Comparison of ENCODE assay signal across 8 cellular contexts in the genomic region with DNA sequence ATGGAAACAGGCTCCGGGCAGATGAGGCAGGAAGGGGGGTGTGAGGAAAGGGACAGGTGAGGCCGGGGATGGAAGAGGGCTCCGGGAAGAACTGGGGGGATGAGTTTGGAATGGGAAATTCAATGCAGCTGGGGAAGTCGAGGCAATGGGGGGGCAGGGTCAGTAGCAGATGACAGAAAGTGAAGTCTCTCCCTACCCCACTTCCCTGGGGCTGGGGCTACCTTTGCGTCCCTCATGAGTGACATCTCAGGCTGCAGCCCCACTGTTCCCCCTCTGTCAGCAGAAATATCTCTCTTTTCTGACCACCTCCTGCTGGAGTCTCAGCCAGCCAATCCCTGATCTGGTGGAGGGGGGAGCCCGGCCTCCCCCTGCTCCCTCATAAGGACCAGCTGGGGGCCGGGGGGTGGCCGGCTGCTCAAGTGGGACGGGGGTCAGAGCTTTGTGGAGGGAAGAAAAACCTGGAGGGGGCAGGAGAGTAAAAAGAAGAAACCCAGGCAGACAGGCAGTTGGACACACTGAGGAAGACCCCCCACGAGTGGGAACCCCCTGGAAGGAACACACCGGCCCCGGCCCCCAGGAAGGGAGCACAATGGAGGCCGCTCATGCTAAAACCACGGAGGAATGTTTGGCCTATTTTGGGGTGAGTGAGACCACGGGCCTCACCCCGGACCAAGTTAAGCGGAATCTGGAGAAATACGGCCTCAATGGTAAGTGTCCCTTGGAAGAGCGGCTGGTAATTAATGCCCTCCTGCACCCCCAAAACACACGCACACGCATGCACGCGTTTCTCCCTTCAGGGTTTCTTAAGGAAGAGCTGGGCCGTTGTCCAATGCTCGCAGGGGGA. TPM values are rescaled to one million over a fixed set of nuclear protein-coding genes. Genes with fewer than 3 reads are reported as not detected.
A peak's percentile ranks its signal among the peaks of the same experiment; 100 is the strongest.
DNase-seq lines count a peak whose midpoint lies in the region; ATAC-seq, FAIRE-seq and TF ChIP-seq lines count a peak whose summit lies in the region.

ATP2A1 (plus strand) TSS at position 406 of the 844 bp plus-strand sequence; CDS start at position 590, 184 bp downstream.

- DNase-seq in activated CD4-positive, alpha-beta T cell treated with anti-CD3 and anti-CD28 coated beads, Interleukin-2, amount 10 ng/mL, durations not matched to agents 7 days and 5 days: no peak
- no peak for DNase-seq in activated CD4-positive, alpha-beta T cell treated with anti-CD3 and anti-CD28 coated beads for 48 hours
- DNase-seq in adipocyte (ENCODE audit: low read depth): no peak
- no peak for DNase-seq in HepG2 (ENCODE audit: low spot score)
- no peak for DNase-seq in thoracic aorta (ENCODE audit: low spot score)
- no peak for DNase-seq in GM20000 (ENCODE audit: low spot score)
- no peak for DNase-seq in stimulated activated CD4-positive, alpha-beta T cell treated with anti-CD3 and anti-CD28 coated beads, Interleukin-4, amount 100 ng/mL, for 24 hours

- TSS peak; percentile 39 for BruUV-seq in HepG2 (replicated peaks; lab: Mats Ljungman, UMichigan)

- in situ Hi-C loops in HepG2 (cut with HindIII; ENCODE audit: extremely low pct_ligation_motif_present, low pct_unique_long_range_greater_than_20kb): no loop called here

- ATAC-seq in HepG2 (no peak), thoracic aorta (ENCODE audit: insufficient number of reproducible peaks, low FRiP score, low read depth) (no peak), HG02840 (IDR thresholded peaks at IDR 0.05; ENCODE audit: low FRiP score, unreplicated experiment) (no peak)

- H3K27ac ChIP-seq in HepG2 (ENCODE audit: extremely low read length, insufficient read depth, low read length) (no peak within 1 kb of the TSS), thoracic aorta (no peak within 1 kb of the TSS)

- FAIRE-seq in HepG2 (lab: Jason Lieb, UNC): no peak

- no peak within 1 kb of the TSS for H3K27ac Mint-ChIP-seq in activated CD4-positive, alpha-beta T cell treated with anti-CD3 and anti-CD28 coated beads, Interleukin-2, amount 10 ng/mL, durations not matched to agents 7 days and 5 days

- H3K36me3 ChIP-seq in adipocyte (ENCODE audit: control insufficient read depth, insufficient read depth, low read length, severe bottlenecking) (peaks cover 4% of the 10 kb centered on the region), HepG2 (replicated peaks in 1 of 2; ENCODE audit: control insufficient read depth in 1 of 2, insufficient read depth in 2 of 2, low read length in 2 of 2) (peaks cover 9 to 18% of the 10 kb centered on the region in 2 experiments; a peak in 4 of 5 replicates), thoracic aorta (peaks cover 5% of the 10 kb centered on the region)

- H3K27me3 Mint-ChIP-seq in activated CD4-positive, alpha-beta T cell treated with anti-CD3 and anti-CD28 coated beads, Interleukin-2, amount 10 ng/mL, durations not matched to agents 7 days and 5 days: peaks cover 1% of the 10 kb centered on the region

- TF ChIP-seq EP300 in HepG2 (IDR thresholded peaks at IDR 0.05; ENCODE audit: low read depth in 2 of 2, low read length in 2 of 2): no peak
- no peak for TF ChIP-seq EP300 in HepG2 (CRISPR knock-in tag; IDR thresholded peaks at IDR 0.05; ENCODE audit: borderline replicate concordance)

- peak within 1 kb of the TSS; percentile 88 for H3K4me3 ChIP-seq in adipocyte (ENCODE audit: low read length)
- H3K4me3 ChIP-seq in HepG2 (replicated peaks in 1 of 3; ENCODE audit: insufficient read depth in 1 of 3, low read depth in 2 of 3, low read length in 3 of 3): no peak within 1 kb of the TSS
- H3K4me3 ChIP-seq in thoracic aorta: peak within 1 kb of the TSS; percentile 94

- H3K9me3 ChIP-seq in adipocyte (ENCODE audit: control insufficient read depth, low read length): no peaks in the 10 kb centered on the region
- H3K9me3 ChIP-seq in HepG2 (ENCODE audit: low read length): no peaks in the 10 kb centered on the region
- H3K9me3 ChIP-seq in thoracic aorta: no peaks in the 10 kb centered on the region

- peaks cover 7% of the 10 kb centered on the region for H3K27me3 ChIP-seq in adipocyte (replicated peaks; ENCODE audit: control insufficient read depth, insufficient read depth, low read length)
- no peaks in the 10 kb centered on the region for H3K27me3 ChIP-seq in HepG2 (ENCODE audit: control insufficient read depth in 1 of 2, insufficient read depth in 2 of 2, low read length in 2 of 2)
- H3K27me3 ChIP-seq in thoracic aorta (replicated peaks; ENCODE audit: insufficient read depth): no peaks in the 10 kb centered on the region

- no peak within 1 kb of the TSS for H3K4me2 ChIP-seq in HepG2 (ENCODE audit: low read depth, low read length)

- H3K9ac ChIP-seq in adipocyte (ENCODE audit: low read length) (peak within 1 kb of the TSS; percentile 82), HepG2 (ENCODE audit: insufficient read depth, low read depth, low read length) (no peak within 1 kb of the TSS)

- intact Hi-C loops in HepG2 (cut with micrococcal nuclease; ENCODE audit: unreplicated experiment): no loop called here

- peaks cover 5% of the 10 kb centered on the region for H3K4me1 ChIP-seq in adipocyte (ENCODE audit: control insufficient read depth, insufficient read depth, low read length)
- no peaks in the 10 kb centered on the region for H3K4me1 ChIP-seq in HepG2 (ENCODE audit: insufficient read depth, low read length)
- peaks cover 8 to 14% of the 10 kb centered on the region in 2 donors for H3K4me1 ChIP-seq in thoracic aorta (ENCODE audit: control insufficient read depth in 1 of 2, low read depth in 2 of 2)

- POLR2A ChIA-PET in activated CD4-positive, alpha-beta T cell treated with anti-CD3 and anti-CD28 coated beads, Interleukin-2, amount 10 ng/mL, durations not matched to agents 7 days and 5 days (lab: Charles Lee): no interaction called here
- POLR2A ChIA-PET in HepG2 (lab: Yijun Ruan, JAX): interaction anchor here (0.9 kb wide), 1 partner anchor 13 kb away, joined by 3 read pairs; no protein-coding TSS in a partner anchor

- no peak within 1 kb of the TSS for H2AFZ ChIP-seq in HepG2 (ENCODE audit: low read length)

- no peak for TF ChIP-seq POLR2A in HepG2 (IDR thresholded peaks at IDR 0.05; ENCODE audit: insufficient read depth in 1 of 2, low read depth in 2 of 2, low read length in 2 of 2)

- no peak for TF ChIP-seq CTCF in HepG2 (CRISPR knock-in tag; IDR thresholded peaks at IDR 0.05)
- TF ChIP-seq CTCF in thoracic aorta (IDR thresholded peaks at IDR 0.05): no peak
- no peak for TF ChIP-seq CTCF in GM20000 (IDR thresholded peaks at IDR 0.05; ENCODE audit: extremely low read depth, missing control alignments)

- no peaks in the 10 kb centered on the region for H3K9me3 Mint-ChIP-seq in activated CD4-positive, alpha-beta T cell treated with anti-CD3 and anti-CD28 coated beads, Interleukin-2, amount 10 ng/mL, durations not matched to agents 7 days and 5 days

- peaks cover 3% of the 10 kb centered on the region for H3K36me3 Mint-ChIP-seq in activated CD4-positive, alpha-beta T cell treated with anti-CD3 and anti-CD28 coated beads, Interleukin-2, amount 10 ng/mL, durations not matched to agents 7 days and 5 days (ENCODE audit: low read depth)

- no peak for TF ChIP-seq RAD21 in HepG2 (CRISPR knock-in tag; IDR thresholded peaks at IDR 0.05)

- CTCF ChIA-PET in activated CD4-positive, alpha-beta T cell treated with anti-CD3 and anti-CD28 coated beads, Interleukin-2, amount 10 ng/mL, durations not matched to agents 7 days and 5 days (lab: Charles Lee): interaction anchor here (1.0 to 1.8 kb wide), 4 partner anchors 11 to 32 kb away, joined by 3 to 6 read pairs (median 4); partner anchors contain the start of genes SH2B1 and TUFM
- CTCF ChIA-PET in HepG2 (lab: Yijun Ruan, JAX; ENCODE audit: low intra/inter-chr PET ratio, low total read pairs): no interaction called here

- H3K4me3 Mint-ChIP-seq in activated CD4-positive, alpha-beta T cell treated with anti-CD3 and anti-CD28 coated beads, Interleukin-2, amount 10 ng/mL, durations not matched to agents 7 days and 5 days: peak within 1 kb of the TSS; percentile 91

- 91% methylated on average over 25 of the region's 25 CpGs for WGBS in HepG2 (ENCODE audit: low lambda C conversion rate)

- peaks cover 29% of the 10 kb centered on the region for H3K4me1 Mint-ChIP-seq in activated CD4-positive, alpha-beta T cell treated with anti-CD3 and anti-CD28 coated beads, Interleukin-2, amount 10 ng/mL, durations not matched to agents 7 days and 5 days

- H3K79me2 ChIP-seq in HepG2 (ENCODE audit: insufficient read depth, low read length): no peaks in the 10 kb centered on the region

- no peaks in the 10 kb centered on the region for H4K20me1 ChIP-seq in HepG2 (ENCODE audit: insufficient read depth, low read length)

TF ChIP-seq in HepG2, 621 proteins besides CTCF, POLR2A, EP300 and RAD21 (continues in another document):
- TF ChIP-seq GTF2F1 (IDR thresholded peaks at IDR 0.05; ENCODE audit: low read length) (no peak), ZNF703 (CRISPR knock-in tag; IDR thresholded peaks at IDR 0.05; ENCODE audit: borderline replicate concordance) (no peak), AGO2 (optimal IDR thresholded peaks at IDR 0.05; ENCODE audit: low read depth, low read length) (peak; percentile 40)

RNA-seq across cellular contexts. Expression of gene ATP2A1, which starts in this region (rescaled TPM):
- 1 to 10 TPM; 1.3 to 2.7 TPM for total RNA-seq in activated CD4-positive, alpha-beta T cell treated with anti-CD3 and anti-CD28 coated beads, Interleukin-2, amount 10 ng/mL, durations not matched to agents 7 days and 5 days
- total RNA-seq in HepG2 (2016; rRNA removed; fragmentation: Illumina TruSeq; extraction: Trizol): 0.70 and 3.2 TPM in 2 replicates
- 1.1 and 1.9 TPM in 2 replicates for total RNA-seq in HepG2 (2016; cell fraction: cytosol; rRNA removed; fragmentation: Illumina TruSeq; extraction: Trizol; ENCODE audit: low read depth)
- total RNA-seq in HepG2 (2016; cell fraction: insoluble cytoplasmic fraction; rRNA removed; fragmentation: Illumina TruSeq; extraction: Trizol): 0.30 and 2.0 TPM in 2 replicates
- total RNA-seq in HepG2 (2016; cell fraction: membrane; rRNA removed; fragmentation: Illumina TruSeq; extraction: Trizol): 0.65 and 1.3 TPM in 2 replicates
- total RNA-seq in HepG2 (2016; cell fraction: nucleus; rRNA removed; fragmentation: Illumina TruSeq; extraction: Trizol): 4.8 and 6.9 TPM in 2 replicates
- 12.5 and 16.4 TPM in 2 replicates for polyA plus RNA-seq in HepG2 (2011; rRNA removed)
- polyA plus RNA-seq in HepG2 (2011; cell fraction: cytosol; rRNA removed): 2.7 and 2.9 TPM in 2 replicates
- 149 and 332 TPM in 2 replicates for polyA plus RNA-seq in HepG2 (2011; cell fraction: nucleus; rRNA removed)
- 31.5 and 57.2 TPM in 2 replicates for polyA plus RNA-seq in HepG2 (2012)
- polyA plus RNA-seq in HepG2 (2016; cell fraction: cytosol; fragmentation: Illumina TruSeq; extraction: Trizol; ENCODE audit: low read depth): 0.51 TPM in 2 replicates
- polyA plus RNA-seq in HepG2 (2016; cell fraction: insoluble cytoplasmic fraction; fragmentation: Illumina TruSeq; extraction: Trizol; ENCODE audit: low read depth): 1.3 and 1.5 TPM in 2 replicates
- polyA plus RNA-seq in HepG2 (2016; cell fraction: membrane; fragmentation: Illumina TruSeq; extraction: Trizol; ENCODE audit: low read depth): 0.87 and 1.9 TPM in 2 replicates
- 55.1 and 58.0 TPM in 2 replicates for polyA plus RNA-seq in HepG2 (2016; cell fraction: nucleus; fragmentation: Illumina TruSeq; extraction: Trizol; ENCODE audit: insufficient read depth, low read depth)
- 1.4 and 6.4 TPM in 2 replicates for polyA minus RNA-seq in HepG2 (2011; rRNA and poly(A)+ RNA removed; ENCODE audit: low replicate concordance)
- polyA minus RNA-seq in HepG2 (2011; cell fraction: cytosol; rRNA and poly(A)+ RNA removed): 0.59 and 1.4 TPM in 2 replicates
- 26.7 and 30.8 TPM in 2 replicates for polyA minus RNA-seq in HepG2 (2011; cell fraction: nucleus; rRNA and poly(A)+ RNA removed)
- under 1 TPM; 0.41 to 0.42 TPM for total RNA-seq in thoracic aorta

Comparison
In these comparisons a context has a peak if more than half of its experiments do, and no peak if none do; other contexts are left out.
1. H3K4me3 ChIP-seq: peak in adipocyte (single experiment) and thoracic aorta (single experiment); none in HepG2 (0 of 3).